ENCODE assay signal across 12 cellular contexts in the genomic region with DNA sequence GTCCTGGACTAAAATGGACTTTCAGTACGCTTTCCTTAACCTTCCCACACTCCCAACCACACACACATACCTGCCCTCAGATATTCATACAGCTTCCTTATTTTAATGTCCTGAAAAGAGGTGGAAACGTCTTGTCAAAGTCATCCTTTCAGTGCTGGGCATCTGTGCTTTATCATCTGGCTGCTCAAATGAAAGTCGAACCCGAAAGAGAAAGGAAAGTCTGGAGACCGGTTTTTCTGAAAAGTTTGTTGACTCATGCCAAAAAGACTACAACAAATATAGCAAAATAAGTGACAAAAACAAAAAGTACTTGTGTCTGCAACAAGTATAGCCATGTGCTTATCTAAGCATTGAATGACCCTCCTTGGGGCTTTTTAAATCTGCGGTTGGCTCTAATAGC. TPM values are rescaled to one million over a fixed set of nuclear protein-coding genes. Genes with fewer than 3 reads are reported as not detected.
"Had no signal": no experiment of that assay in that cellular context is flagged by ENCODE, and none has a peak within 500 bp of the region (broad histone marks: within the 10 kb centered on the region; RNA-seq: fewer than 3 reads in every experiment).

No MANE protein-coding gene starts in this region.

RNA-seq across cellular contexts. Expression of a gene that starts 18.1 kb away (rescaled TPM):
- total RNA-seq: neural crest cell had no signal

RNA-seq across cellular contexts. Expression of a gene that starts 28.3 kb away (rescaled TPM):
- total RNA-seq: neural crest cell had no signal

RNA-seq across cellular contexts. Expression of a gene that starts 40.3 kb away (rescaled TPM):
- total RNA-seq: left lobe of liver; left ventricle myocardium superior; lung microvascular endothelial cell; mucosa of gallbladder; naive thymus-derived CD8-positive, alpha-beta T cell; neural crest cell; osteocyte; psoas muscle; testis; thyroid gland; ureter; uterus had no signal
- polyA plus RNA-seq: naive thymus-derived CD8-positive, alpha-beta T cell had no signal
